Comparison of ENCODE assay signal across 8 cellular contexts in genomic region chr15:68431792-68432401, GRCh38. TPM values are rescaled to one million over a fixed set of nuclear protein-coding genes. Genes with fewer than 3 reads are reported as not detected.
DNase-seq lines count a peak whose midpoint lies in the region; ATAC-seq and TF ChIP-seq lines count a peak whose summit lies in the region.

Gene ITGA11, minus strand, starts transcription at chr15:68432163. Its CDS starts 97 bp downstream, at chr15:68432066.

- peaks cover 50% of the 10 kb centered on the region for H3K79me2 ChIP-seq in osteoblast (ENCODE audit: insufficient read depth, low read length)

- H3K4me2 ChIP-seq in osteoblast (ENCODE audit: insufficient read depth, low read length): peak within 1 kb of the TSS; percentile 94

- TF ChIP-seq CTCF in BE2C (IDR thresholded peaks at IDR 0.05; ENCODE audit: low read depth, low read length): no peak
- no peak for TF ChIP-seq CTCF in foreskin keratinocyte (conservative IDR thresholded peaks at IDR 0.05)
- no peak for TF ChIP-seq CTCF in osteoblast (IDR thresholded peaks at IDR 0.05; ENCODE audit: extremely low read depth, low read depth, low read length)

- peaks cover 40% of the 10 kb centered on the region for H4K20me1 ChIP-seq in osteoblast (ENCODE audit: insufficient read depth, low read length)

- peak within 1 kb of the TSS; percentile 38 for H2AFZ ChIP-seq in osteoblast (ENCODE audit: low read length)

- H3K4me3 ChIP-seq in BE2C (ENCODE audit: low read depth, low read length) (peak within 1 kb of the TSS; percentile 68), osteoblast (ENCODE audit: insufficient read depth, low read length) (peak within 1 kb of the TSS; percentile 98)

- DNase-seq in BE2C (peak; percentile 83), SW480 (ENCODE audit: low spot score) (peak; percentile 28), foreskin keratinocyte (no peak), osteoblast (ENCODE audit: insufficient read length, low spot score, missing footprints) (peak; percentile 96), NCI-H1436 treated with DMSO at 0.1 percent for 48 hours (lab: John Stamatoyannopoulos, UW) (no peak)
- DNase-seq in NK-92 treated with Interleukin-12 subunit alpha and Interleukin-12 subunit beta, amount 100 ng/mL, for 24 hours (lab: John Stamatoyannopoulos, UW): no peak

- no peak within 1 kb of the TSS for H3K27ac ChIP-seq in foreskin keratinocyte
- H3K27ac ChIP-seq in osteoblast (ENCODE audit: low read depth, low read length): peak within 1 kb of the TSS; percentile 89

- H3K36me3 ChIP-seq in BE2C (no peaks in the 10 kb centered on the region), osteoblast (ENCODE audit: insufficient read depth, low read length) (peaks cover 12% of the 10 kb centered on the region)

- no peaks in the 10 kb centered on the region for H3K9me3 ChIP-seq in BE2C
- H3K9me3 ChIP-seq in osteoblast (ENCODE audit: low read depth, low read length): no peaks in the 10 kb centered on the region

- peak; percentile 53 for ATAC-seq in HG03354 (IDR thresholded peaks at IDR 0.05; ENCODE audit: poor library complexity, severe bottlenecking, unreplicated experiment)
- peak; percentile 52 for ATAC-seq in foreskin keratinocyte
- ATAC-seq in GM18502 (IDR thresholded peaks at IDR 0.05; ENCODE audit: poor library complexity, unreplicated experiment): no peak

- H3K27me3 ChIP-seq in BE2C (peaks cover 9% of the 10 kb centered on the region; the same call in 1 of the 2 replicates), foreskin keratinocyte (peaks cover 97% of the 10 kb centered on the region), osteoblast (ENCODE audit: insufficient read depth, low read length) (peaks cover 20% of the 10 kb centered on the region)

- no peaks in the 10 kb centered on the region; the same call in none of the 2 replicates for H3K4me1 ChIP-seq in BE2C
- no peaks in the 10 kb centered on the region for H3K4me1 ChIP-seq in foreskin keratinocyte
- H3K4me1 ChIP-seq in osteoblast (ENCODE audit: insufficient read depth, low read length): peaks cover 40% of the 10 kb centered on the region

RNA-seq across cellular contexts. Expression of gene ITGA11, which starts in this region (rescaled TPM):
- polyA plus RNA-seq in BE2C (2012; ENCODE audit: insufficient read depth, insufficient read length, low read depth): 3.9 TPM
- not detected in 2 replicates for total RNA-seq in foreskin keratinocyte
- polyA plus RNA-seq in foreskin keratinocyte: not detected in 2 replicates
- 567 and 697 TPM in 2 replicates for total RNA-seq in osteoblast

Comparison
In these comparisons a context has a peak if more than half of its experiments do, and no peak if none do; other contexts are left out.
1. RNA of gene ITGA11 (total RNA-seq): 567 to 697 TPM in osteoblast; not detected in foreskin keratinocyte; every median in the first group is over 100 times any median in the second.
2. Peak in ATAC-seq in foreskin keratinocyte; RNA of the gene not detected or under 1 TPM.
3. DNase-seq: peak in BE2C (single experiment), SW480 (single experiment) and osteoblast (single experiment); none in foreskin keratinocyte (0 of 2), NCI-H1436 treated with DMSO at 0.1 percent for 48 hours (single experiment) and NK-92 treated with Interleukin-12 subunit alpha and Interleukin-12 subunit beta, amount 100 ng/mL, for 24 hours (single experiment).